ENCODE assay signal across 13 cellular contexts in genomic region chr16:67182288-67182687, GRCh38. TPM values are rescaled to one million over a fixed set of nuclear protein-coding genes. Genes with fewer than 3 reads are reported as not detected.
DNase-seq lines count a peak whose midpoint lies in the region; ATAC-seq and TF ChIP-seq lines count a peak whose summit lies in the region.
"Had no signal": no experiment of that assay in that cellular context is flagged by ENCODE, and none has a peak within 500 bp of the region (broad histone marks: within the 10 kb centered on the region; RNA-seq: fewer than 3 reads in every experiment).

No MANE protein-coding gene starts in this region.

- no peak for ATAC-seq in Right ventricle myocardium superior (ENCODE audit: poor library complexity)
- ATAC-seq in RWPE2 (ENCODE audit: low read depth) = no peak
- ATAC-seq in GM21528 (IDR thresholded peaks at IDR 0.05; ENCODE audit: low FRiP score, unreplicated experiment) = no peak
- ATAC-seq in aorta (ENCODE audit: low FRiP score) = no peak
- ATAC-seq: heart left ventricle had no signal

- peak overlapping the region; percentile 22 to 89 for H3K27ac ChIP-seq in right atrium auricular region
- H3K27ac ChIP-seq in RWPE2 (ENCODE audit: poor library complexity, severe bottlenecking) = peak overlapping the region; percentile 66
- H3K27ac ChIP-seq in aorta (ENCODE audit: low read depth in 1 of 2, low read length in 2 of 2) = no peak overlapping the region

- TF ChIP-seq CTCF in right atrium auricular region (IDR thresholded peaks at IDR 0.05) = no peak
- no peak for TF ChIP-seq CTCF in RWPE2 (IDR thresholded peaks at IDR 0.05; ENCODE audit: poor library complexity, severe bottlenecking)
- no peak for TF ChIP-seq CTCF in fibroblast of the aortic adventitia (IDR thresholded peaks at IDR 0.05; ENCODE audit: insufficient read depth, low read length)

- H3K4me1 ChIP-seq in right atrium auricular region = peaks cover 0 to 46% of the 10 kb centered on the region in 2 donors
- peaks cover 5% of the 10 kb centered on the region for H3K4me1 ChIP-seq in RWPE2 (ENCODE audit: insufficient read depth, poor library complexity, severe bottlenecking)
- H3K4me1 ChIP-seq in aorta (ENCODE audit: control insufficient read depth in 1 of 2, insufficient read depth in 2 of 2, low read length in 2 of 2) = no peaks in the 10 kb centered on the region

- 81 to 88% methylated on average over 2 of the region's 2 CpGs for WGBS in aorta, 2 donors

- intact Hi-C loops in Right ventricle myocardium superior (cut with DNase I) = no loop called here
- intact Hi-C loops in aorta (cut with DNase I) = loop anchor here (10.0 kb wide), 2 partner anchors 207 to 287 kb away; no protein-coding TSS in a partner anchor

- H3K36me3 ChIP-seq in right atrium auricular region = no peaks in the 10 kb centered on the region
- H3K36me3 ChIP-seq in RWPE2 (ENCODE audit: low read depth) = no peaks in the 10 kb centered on the region
- no peaks in the 10 kb centered on the region for H3K36me3 ChIP-seq in aorta (ENCODE audit: control insufficient read depth in 1 of 2, insufficient read depth in 2 of 2, low read length in 1 of 2)
- H3K36me3 ChIP-seq: heart left ventricle had no signal

- H3K4me3 ChIP-seq in right atrium auricular region (no peak overlapping the region), RWPE2 (ENCODE audit: severe bottlenecking) (no peak overlapping the region), fibroblast of the aortic adventitia (ENCODE audit: low read depth, low read length) (peak overlapping the region; percentile 76), aorta (ENCODE audit: low read length in 2 of 2) (no peak overlapping the region)

- no peaks in the 10 kb centered on the region for H3K27me3 ChIP-seq in right atrium auricular region
- no peaks in the 10 kb centered on the region for H3K27me3 ChIP-seq in RWPE2 (ENCODE audit: insufficient read depth, poor library complexity, severe bottlenecking)
- peaks cover 0 to 2% of the 10 kb centered on the region in 2 donors for H3K27me3 ChIP-seq in aorta (ENCODE audit: control insufficient read depth in 1 of 2, insufficient read depth in 2 of 2, low read length in 1 of 2)
- H3K27me3 ChIP-seq: heart left ventricle had no signal

- DNase-seq in right atrium auricular region (ENCODE audit: low spot score) (no peak), Right ventricle myocardium superior (no peak), RWPE2 (ENCODE audit: low spot score) (no peak), fibroblast of the aortic adventitia (ENCODE audit: low read depth) (no peak), SIG-M5 (lab: John Stamatoyannopoulos, UW) (no peak), NCI-H510A (lab: John Stamatoyannopoulos, UW) (no peak), aorta (no peak)
- DNase-seq: activated CD4-positive, alpha-beta memory T cell treated with anti-CD3 and anti-CD28 coated beads for 36 hours; heart left ventricle; kidney glomerular epithelial cell; posterior cingulate gyrus; stimulated activated CD4-positive, alpha-beta T cell treated with anti-CD3 and anti-CD28 coated beads, Interleukin-15, amount 100 ng/mL, for 24 hours had no signal

- H3K9me3 ChIP-seq in right atrium auricular region (no peaks in the 10 kb centered on the region), RWPE2 (ENCODE audit: severe bottlenecking) (no peaks in the 10 kb centered on the region), aorta (ENCODE audit: control insufficient read depth, low read length) (no peaks in the 10 kb centered on the region)
- H3K9me3 ChIP-seq: heart left ventricle had no signal

RNA-seq across cellular contexts. Expression of gene MATCAP1, which starts 1.5 kb away (rescaled TPM):
- total RNA-seq in right atrium auricular region = 1 to 10 TPM; 4.2 to 7.8 TPM
- 7.7 TPM for total RNA-seq in Right ventricle myocardium superior
- total RNA-seq in fibroblast of the aortic adventitia (ENCODE audit: low replicate concordance) = 8.6 and 9.9 TPM in 2 replicates
- 10 to 100 TPM; 18.1 to 33.8 TPM for total RNA-seq in aorta
- polyA plus RNA-seq in aorta = 10 to 100 TPM in 1 of 2 donors, 1 to 10 TPM in 1; 3.0 to 45.7 TPM

RNA-seq across cellular contexts. Expression of gene EXOC3L1, which starts 7.6 kb away (rescaled TPM):
- total RNA-seq in right atrium auricular region = 1 to 10 TPM; 2.2 to 2.5 TPM
- total RNA-seq in Right ventricle myocardium superior = 2.3 TPM
- 0.98 TPM in 1 of 2 replicates, not detected in the other for total RNA-seq in fibroblast of the aortic adventitia (ENCODE audit: low replicate concordance)
- total RNA-seq in aorta = 1 to 10 TPM; 1.3 to 4.4 TPM
- 1 to 10 TPM in 1 of 2 donors, under 1 TPM in 1; 0.51 to 1.8 TPM for polyA plus RNA-seq in aorta
- total RNA-seq: activated CD4-positive, alpha-beta memory T cell treated with anti-CD3 and anti-CD28 coated beads for 36 hours had no signal

RNA-seq across cellular contexts. Expression of gene E2F4, which starts 9.7 kb away (rescaled TPM):
- total RNA-seq in right atrium auricular region = 10 to 100 TPM; 53.8 to 70.3 TPM
- 34.8 TPM for total RNA-seq in Right ventricle myocardium superior
- total RNA-seq in fibroblast of the aortic adventitia (ENCODE audit: low replicate concordance) = 31.9 and 47.5 TPM in 2 replicates
- total RNA-seq in aorta = 10 to 100 TPM; 54.2 to 58.1 TPM
- polyA plus RNA-seq in aorta = 10 to 100 TPM; 27.9 to 50.2 TPM

RNA-seq across cellular contexts. Expression of gene NOL3, which starts 11.9 kb away (rescaled TPM):
- total RNA-seq in right atrium auricular region (100 to 1,000 TPM in 1 of 2 donors, 10 to 100 TPM in 1; 87.5 to 103 TPM), Right ventricle myocardium superior (105 TPM), fibroblast of the aortic adventitia (ENCODE audit: low replicate concordance) (10.1 and 27.1 TPM in 2 replicates), aorta (10 to 100 TPM; 24.4 to 47.2 TPM)
- polyA plus RNA-seq in aorta = 100 to 1,000 TPM in 1 of 2 donors, 10 to 100 TPM in 1; 67.5 to 122 TPM

RNA-seq across cellular contexts. Expression of gene ELMO3, which starts 16.6 kb away (rescaled TPM):
- total RNA-seq in right atrium auricular region = 1 to 10 TPM in 1 of 2 donors, under 1 TPM in 1; 0.37 to 2.2 TPM
- total RNA-seq in Right ventricle myocardium superior = 0.54 TPM
- total RNA-seq in fibroblast of the aortic adventitia (ENCODE audit: low replicate concordance) = 0.09 and 0.33 TPM in 2 replicates
- total RNA-seq in aorta = 1 to 10 TPM in 1 of 2 donors, under 1 TPM in 1; 0.97 to 3.4 TPM
- polyA plus RNA-seq in aorta = 1 to 10 TPM; 5.8 to 7.4 TPM

Comparison
In these comparisons a context has a peak if more than half of its experiments do, and no peak if none do; other contexts are left out.
1. H3K27ac ChIP-seq: peak in right atrium auricular region (2 of 2) and RWPE2 (single experiment); none in aorta (0 of 2).